ENCODE assay signal across 1 cellular context in genomic region chr13:106373304-106373988, GRCh38.
TF ChIP-seq lines count a peak whose summit lies in the region.

No MANE protein-coding gene starts in this region.

TF ChIP-seq in HepG2, 621 proteins besides CTCF, POLR2A, EP300 and RAD21 (continued from another document):
- TF ChIP-seq, protein P1, sequence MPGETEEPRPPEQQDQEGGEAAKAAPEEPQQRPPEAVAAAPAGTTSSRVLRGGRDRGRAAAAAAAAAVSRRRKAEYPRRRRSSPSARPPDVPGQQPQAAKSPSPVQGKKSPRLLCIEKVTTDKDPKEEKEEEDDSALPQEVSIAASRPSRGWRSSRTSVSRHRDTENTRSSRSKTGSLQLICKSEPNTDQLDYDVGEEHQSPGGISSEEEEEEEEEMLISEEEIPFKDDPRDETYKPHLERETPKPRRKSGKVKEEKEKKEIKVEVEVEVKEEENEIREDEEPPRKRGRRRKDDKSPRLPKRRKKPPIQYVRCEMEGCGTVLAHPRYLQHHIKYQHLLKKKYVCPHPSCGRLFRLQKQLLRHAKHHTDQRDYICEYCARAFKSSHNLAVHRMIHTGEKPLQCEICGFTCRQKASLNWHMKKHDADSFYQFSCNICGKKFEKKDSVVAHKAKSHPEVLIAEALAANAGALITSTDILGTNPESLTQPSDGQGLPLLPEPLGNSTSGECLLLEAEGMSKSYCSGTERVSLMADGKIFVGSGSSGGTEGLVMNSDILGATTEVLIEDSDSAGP (CRISPR knock-in tag; IDR thresholded peaks at IDR 0.05; ENCODE audit: borderline replicate concordance): no peak
- no peak for TF ChIP-seq ZNF687 (CRISPR knock-in tag; IDR thresholded peaks at IDR 0.05)
- TF ChIP-seq, protein P2, sequence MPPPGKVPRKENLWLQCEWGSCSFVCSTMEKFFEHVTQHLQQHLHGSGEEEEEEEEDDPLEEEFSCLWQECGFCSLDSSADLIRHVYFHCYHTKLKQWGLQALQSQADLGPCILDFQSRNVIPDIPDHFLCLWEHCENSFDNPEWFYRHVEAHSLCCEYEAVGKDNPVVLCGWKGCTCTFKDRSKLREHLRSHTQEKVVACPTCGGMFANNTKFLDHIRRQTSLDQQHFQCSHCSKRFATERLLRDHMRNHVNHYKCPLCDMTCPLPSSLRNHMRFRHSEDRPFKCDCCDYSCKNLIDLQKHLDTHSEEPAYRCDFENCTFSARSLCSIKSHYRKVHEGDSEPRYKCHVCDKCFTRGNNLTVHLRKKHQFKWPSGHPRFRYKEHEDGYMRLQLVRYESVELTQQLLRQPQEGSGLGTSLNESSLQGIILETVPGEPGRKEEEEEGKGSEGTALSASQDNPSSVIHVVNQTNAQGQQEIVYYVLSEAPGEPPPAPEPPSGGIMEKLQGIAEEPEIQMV (CRISPR knock-in tag; IDR thresholded peaks at IDR 0.05; ENCODE audit: low read depth): no peak
